8 cellular contexts compared by ENCODE assay signal in genomic region chr2:23926289-23926749, GRCh38. TPM values are rescaled to one million over a fixed set of nuclear protein-coding genes. Genes with fewer than 3 reads are reported as not detected.
DNase-seq lines count a peak whose midpoint lies in the region; ATAC-seq and TF ChIP-seq lines count a peak whose summit lies in the region.

No MANE protein-coding gene starts in this region.

- no peaks in the 10 kb centered on the region for H3K9me3 ChIP-seq in Loucy (ENCODE audit: insufficient read depth, low read depth, low read length)
- no peaks in the 10 kb centered on the region for H3K9me3 ChIP-seq in neutrophil

- H3K4me2 ChIP-seq in Loucy (ENCODE audit: low read depth, low read length, poor library complexity, severe bottlenecking), result peak overlapping the region; percentile 94

- peak overlapping the region; percentile 91 for H2AFZ ChIP-seq in Loucy (ENCODE audit: low read length)

- H3K79me2 ChIP-seq in Loucy (ENCODE audit: insufficient read depth, low read length), result peaks cover 74% of the 10 kb centered on the region

- peaks cover 7% of the 10 kb centered on the region for H3K27me3 ChIP-seq in Loucy (ENCODE audit: insufficient read depth, low read length, poor library complexity, severe bottlenecking)
- no peaks in the 10 kb centered on the region for H3K27me3 ChIP-seq in foreskin keratinocyte
- no peaks in the 10 kb centered on the region for H3K27me3 ChIP-seq in neutrophil

- no peaks in the 10 kb centered on the region for H3K36me3 ChIP-seq in Loucy (ENCODE audit: insufficient read depth, low read length)
- no peaks in the 10 kb centered on the region for H3K36me3 ChIP-seq in neutrophil

- peak overlapping the region; percentile 99 for H3K9ac ChIP-seq in Loucy (ENCODE audit: low read depth, low read length, poor library complexity, severe bottlenecking)

- ATAC-seq in GM21825 (IDR thresholded peaks at IDR 0.05; ENCODE audit: unreplicated experiment), result peak; percentile 22
- ATAC-seq in foreskin keratinocyte, result peak; percentile 6

- H3K9me2 ChIP-seq in Loucy (replicated peaks; ENCODE audit: low read depth, low read length), result no peaks in the 10 kb centered on the region

- no peaks in the 10 kb centered on the region for H3F3A ChIP-seq in Loucy (ENCODE audit: low read depth)

- peaks cover 55% of the 10 kb centered on the region for H3K4me1 ChIP-seq in Loucy (ENCODE audit: insufficient read depth, low read length, poor library complexity, severe bottlenecking)
- peaks cover 14% of the 10 kb centered on the region for H3K4me1 ChIP-seq in foreskin keratinocyte
- H3K4me1 ChIP-seq in neutrophil (ENCODE audit: control insufficient read depth in 1 of 2, insufficient read depth in 1 of 2, low read depth in 1 of 2, low read length in 1 of 2), result peaks cover 27% of the 10 kb centered on the region in 2 experiments

- DNase-seq in activated T-cell treated with anti-CD3 and anti-CD28 coated beads, Interleukin-2, amount 50 U/mL, for 48 hours, result peak; percentile 76
- DNase-seq in foreskin keratinocyte, result no peak
- DNase-seq in middle frontal gyrus (ENCODE audit: extremely low spot score, low spot score), result no peak
- no peak for DNase-seq in HPDE6-E6E7 (ENCODE audit: extremely low spot score)

- TF ChIP-seq CTCF in GM12875 (IDR thresholded peaks at IDR 0.05; ENCODE audit: borderline replicate concordance, insufficient read depth, low read depth, low read length) (no peak), Loucy (conservative IDR thresholded peaks at IDR 0.05; ENCODE audit: low read length) (no peak), foreskin keratinocyte (conservative IDR thresholded peaks at IDR 0.05) (no peak), neutrophil (IDR thresholded peaks at IDR 0.05) (no peak)

- peaks cover 44% of the 10 kb centered on the region for H4K20me1 ChIP-seq in Loucy (ENCODE audit: insufficient read depth, low read length, poor library complexity, severe bottlenecking)

- peak overlapping the region; percentile 72 for H3K4me3 ChIP-seq in GM12875 (ENCODE audit: low read depth, low read length)
- peak overlapping the region; percentile 96 for H3K4me3 ChIP-seq in Loucy (ENCODE audit: low read length, poor library complexity, severe bottlenecking)
- peak overlapping the region; percentile 82 to 94 for H3K4me3 ChIP-seq in neutrophil (ENCODE audit: low read depth in 1 of 2, low read length in 1 of 2)

- peak overlapping the region; percentile 97 for H3K27ac ChIP-seq in foreskin keratinocyte
- peak overlapping the region; percentile 95 for H3K27ac ChIP-seq in neutrophil

RNA-seq across cellular contexts. Expression of gene ATAD2B, which starts 0.6 kb away (rescaled TPM):
- total RNA-seq in foreskin keratinocyte, result 5.6 and 6.1 TPM in 2 replicates
- polyA plus RNA-seq in foreskin keratinocyte, result 0.77 and 1.1 TPM in 2 replicates

RNA-seq across cellular contexts. Expression of gene UBXN2A, which starts 13.9 kb away (rescaled TPM):
- 12.1 and 13.1 TPM in 2 replicates for total RNA-seq in foreskin keratinocyte
- polyA plus RNA-seq in foreskin keratinocyte, result 7.4 and 8.7 TPM in 2 replicates

Comparison
In these comparisons a context has a peak if more than half of its experiments do, and no peak if none do; other contexts are left out.
1. DNase-seq: peak in activated T-cell treated with anti-CD3 and anti-CD28 coated beads, Interleukin-2, amount 50 U/mL, for 48 hours (2 of 2); none in foreskin keratinocyte (0 of 2), middle frontal gyrus (single experiment) and HPDE6-E6E7 (single experiment).
2. Peak in every context shown above with its lines, with median percentiles within 50 percentile points of each other: H3K4me3 ChIP-seq.